8 cellular contexts compared by ENCODE assay signal in the genomic region with DNA sequence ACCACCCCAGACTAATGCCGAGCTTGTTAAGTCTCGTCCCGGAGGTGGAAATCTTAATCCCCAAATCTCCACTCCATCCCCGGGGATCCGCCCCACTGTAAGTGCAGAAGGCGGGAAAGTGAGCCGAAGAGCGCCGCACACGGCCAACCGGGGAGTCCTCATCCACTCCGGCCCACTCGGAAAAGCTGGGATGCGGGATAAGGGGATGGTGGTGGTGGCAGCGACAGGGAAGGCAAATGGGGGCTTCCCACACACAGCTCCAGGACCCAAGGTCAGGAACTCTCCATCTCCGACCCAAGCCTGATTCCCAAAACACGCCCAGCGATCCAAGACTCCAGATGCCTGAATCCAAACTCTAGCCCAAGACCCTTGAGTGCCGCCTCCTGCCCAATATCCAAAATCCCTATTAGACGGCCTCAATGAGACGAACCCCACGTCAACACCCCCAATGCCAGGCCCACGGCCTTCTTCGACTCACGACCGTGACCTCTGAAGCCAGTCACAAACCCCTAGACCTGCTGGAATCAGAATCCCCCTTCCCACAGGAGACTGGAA. TPM values are rescaled to one million over a fixed set of nuclear protein-coding genes. Genes with fewer than 3 reads are reported as not detected.
A peak's percentile ranks its signal among the peaks of the same experiment; 100 is the strongest.
DNase-seq lines count a peak whose midpoint lies in the region; ATAC-seq and TF ChIP-seq lines count a peak whose summit lies in the region.

No MANE protein-coding gene starts in this region.

- peaks cover 45% of the 10 kb centered on the region for H3K4me1 Mint-ChIP-seq in activated CD8-positive, alpha-beta memory T cell treated with anti-CD3 and anti-CD28 coated beads, Interleukin-2, amount 10 ng/mL, durations not matched to agents 7 days and 5 days

- DNase-seq in NCI-H2029 (lab: John Stamatoyannopoulos, UW): peak; percentile 7
- DNase-seq in NCI-H2029 treated with DMSO at 0.1 percent for 48 hours (lab: John Stamatoyannopoulos, UW): no peak
- DNase-seq in LHCN-M2 (ENCODE audit: low read depth): peak; percentile 32
- no peak for DNase-seq in activated CD8-positive, alpha-beta memory T cell treated with anti-CD3 and anti-CD28 coated beads, Interleukin-2, amount 10 ng/mL, durations not matched to agents 7 days and 5 days
- DNase-seq in left cardiac atrium: no peak
- no peak for DNase-seq in retinal pigment epithelial cell (ENCODE audit: low read depth)
- no peak for DNase-seq in globus pallidus (ENCODE audit: low spot score)

- peak; percentile 3 for ATAC-seq in activated CD8-positive, alpha-beta memory T cell treated with anti-CD3 and anti-CD28 coated beads, Interleukin-2, amount 10 ng/mL, durations not matched to agents 7 days and 5 days
- ATAC-seq in left cardiac atrium (peak; percentile 28 to 63), GM19023 (IDR thresholded peaks at IDR 0.05; ENCODE audit: unreplicated experiment) (no peak)

- TF ChIP-seq CTCF in retinal pigment epithelial cell (conservative IDR thresholded peaks at IDR 0.05; ENCODE audit: low read depth, low read length): peak; percentile 8

- H3K36me3 Mint-ChIP-seq in activated CD8-positive, alpha-beta memory T cell treated with anti-CD3 and anti-CD28 coated beads, Interleukin-2, amount 10 ng/mL, durations not matched to agents 7 days and 5 days: peaks cover 4% of the 10 kb centered on the region

- CTCF ChIA-PET in activated CD8-positive, alpha-beta memory T cell treated with anti-CD3 and anti-CD28 coated beads, Interleukin-2, amount 10 ng/mL, durations not matched to agents 7 days and 5 days (lab: Charles Lee): interaction anchor here (1.0 to 7.2 kb wide), 9 partner anchors 10 to 171 kb away, joined by 3 to 150 read pairs (median 12); partner anchors contain the start of genes DYRK1B and PSMC4

- H3K4me3 ChIP-seq in retinal pigment epithelial cell (ENCODE audit: low read length): peak overlapping the region; percentile 92

- intact Hi-C loops in left cardiac atrium (cut with DNase I): loop anchor here in 1 of 2 donors (10.0 kb wide), 1 partner anchor 51 kb away; no protein-coding TSS in a partner anchor

- no peaks in the 10 kb centered on the region for H3K9me3 Mint-ChIP-seq in activated CD8-positive, alpha-beta memory T cell treated with anti-CD3 and anti-CD28 coated beads, Interleukin-2, amount 10 ng/mL, durations not matched to agents 7 days and 5 days (ENCODE audit: low read depth)

- no peaks in the 10 kb centered on the region for H3K27me3 Mint-ChIP-seq in activated CD8-positive, alpha-beta memory T cell treated with anti-CD3 and anti-CD28 coated beads, Interleukin-2, amount 10 ng/mL, durations not matched to agents 7 days and 5 days

- H3K27ac Mint-ChIP-seq in activated CD8-positive, alpha-beta memory T cell treated with anti-CD3 and anti-CD28 coated beads, Interleukin-2, amount 10 ng/mL, durations not matched to agents 7 days and 5 days: peak overlapping the region; percentile 90

- peak overlapping the region; percentile 88 for H3K4me3 Mint-ChIP-seq in activated CD8-positive, alpha-beta memory T cell treated with anti-CD3 and anti-CD28 coated beads, Interleukin-2, amount 10 ng/mL, durations not matched to agents 7 days and 5 days

RNA-seq across cellular contexts. Expression of gene FBL, which starts 0.5 kb away (rescaled TPM):
- total RNA-seq in LHCN-M2 (2014; rRNA removed): 68.2 and 80.9 TPM in 2 replicates
- 180 TPM for polyA plus RNA-seq in LHCN-M2 (2012)
- total RNA-seq in activated CD8-positive, alpha-beta memory T cell treated with anti-CD3 and anti-CD28 coated beads, Interleukin-2, amount 10 ng/mL, durations not matched to agents 7 days and 5 days: 100 to 1,000 TPM; 374 to 453 TPM
- total RNA-seq in left cardiac atrium: 10 to 100 TPM; 67.7 to 87.7 TPM

RNA-seq across cellular contexts. Expression of gene DYRK1B, which starts 11.7 kb away (rescaled TPM):
- total RNA-seq in LHCN-M2 (2014; rRNA removed) (0.86 and 1.2 TPM in 2 replicates), left cardiac atrium (10 to 100 TPM in 1 of 2 donors, 1 to 10 TPM in 1; 7.0 to 14.7 TPM)
- 0.38 TPM for polyA plus RNA-seq in LHCN-M2 (2012)
- 1 to 10 TPM; 7.5 to 7.7 TPM for total RNA-seq in activated CD8-positive, alpha-beta memory T cell treated with anti-CD3 and anti-CD28 coated beads, Interleukin-2, amount 10 ng/mL, durations not matched to agents 7 days and 5 days

Comparison
In these comparisons a context has a peak if more than half of its experiments do, and no peak if none do; other contexts are left out.
1. DNase-seq: peak in NCI-H2029 (single experiment) and LHCN-M2 (single experiment); none in NCI-H2029 treated with DMSO at 0.1 percent for 48 hours (single experiment), activated CD8-positive, alpha-beta memory T cell treated with anti-CD3 and anti-CD28 coated beads, Interleukin-2, amount 10 ng/mL, durations not matched to agents 7 days and 5 days (single experiment), left cardiac atrium (single experiment), retinal pigment epithelial cell (single experiment) and globus pallidus (single experiment).